Comparison of ENCODE assay signal across 16 cellular contexts in genomic region chr3:134216206-134216764, GRCh38. TPM values are rescaled to one million over a fixed set of nuclear protein-coding genes. Genes with fewer than 3 reads are reported as not detected.
DNase-seq lines count a peak whose midpoint lies in the region; ATAC-seq and TF ChIP-seq lines count a peak whose summit lies in the region.
"Had no signal": no experiment of that assay in that cellular context is flagged by ENCODE, and none has a peak within 500 bp of the region (broad histone marks: within the 10 kb centered on the region; RNA-seq: fewer than 3 reads in every experiment).

No MANE protein-coding gene starts in this region.

- intact Hi-C loops in cardiac septum (cut with DNase I) (loop anchor here (10.0 kb wide), 1 partner anchor 401 kb away; no protein-coding TSS in a partner anchor), psoas muscle (cut with DNase I) (loop anchor here in 1 of 2 donors (10.0 kb wide), 1 partner anchor 281 kb away; no protein-coding TSS in a partner anchor), MCF 10A (cut with micrococcal nuclease) (loop anchor here (10.0 kb wide), 1 partner anchor 401 kb away; no protein-coding TSS in a partner anchor)

- POLR2A ChIA-PET in MCF 10A (lab: Yijun Ruan, JAX): interaction anchor here (1.7 kb wide), 1 partner anchor 8 kb away, joined by 4 read pairs; no protein-coding TSS in a partner anchor

- no peak for DNase-seq in cardiac muscle cell (ENCODE audit: low read depth in 1 of 2, low spot score in 1 of 2)
- no peak for DNase-seq in cardiac septum (ENCODE audit: low spot score)
- DNase-seq in medulla oblongata (ENCODE audit: extremely low spot score): peak; percentile 33
- peak in 1 of 2 donors; percentile 51 for DNase-seq in psoas muscle
- DNase-seq in G401 (ENCODE audit: low spot score): no peak
- DNase-seq in amygdala (lab: John Stamatoyannopoulos, UW): no peak
- no peak for DNase-seq in MCF 10A (ENCODE audit: unreplicated experiment)
- DNase-seq: Caco-2; CD8-positive, alpha-beta memory T cell; DND-41; GF-D8 had no signal

- ATAC-seq in psoas muscle: peak in 1 of 4 donors; percentile 26
- no peak for ATAC-seq in HG02938 (IDR thresholded peaks at IDR 0.05; ENCODE audit: unreplicated experiment)
- ATAC-seq: HCT116 had no signal

- H3K4me1 Mint-ChIP-seq in MCF 10A (ENCODE audit: insufficient read depth, unreplicated experiment): peaks cover 21% of the 10 kb centered on the region

- in situ Hi-C loops in G401 (cut with HindIII; ENCODE audit: low sequenced_read_pairs): no loop called here

- no peak for TF ChIP-seq CTCF in cardiac muscle cell (IDR thresholded peaks at IDR 0.05; ENCODE audit: low read depth, low read length)
- TF ChIP-seq CTCF in psoas muscle (IDR thresholded peaks at IDR 0.05): no peak
- no peak for TF ChIP-seq CTCF in MCF 10A (IDR thresholded peaks at IDR 0.05; ENCODE audit: unreplicated experiment)

- H3K4me1 ChIP-seq in cardiac muscle cell (ENCODE audit: low read depth) (peaks cover 37% of the 10 kb centered on the region), psoas muscle (peaks cover 17% of the 10 kb centered on the region)
- H3K4me1 ChIP-seq: BLaER1, Caco-2 had no signal

- H3K27me3 ChIP-seq in cardiac muscle cell (no peaks in the 10 kb centered on the region), psoas muscle (ENCODE audit: insufficient read depth in 3 of 3, low read length in 2 of 3) (no peaks in the 10 kb centered on the region)
- H3K27me3 ChIP-seq: BLaER1 had no signal

- H3K27me3 Mint-ChIP-seq in MCF 10A (ENCODE audit: insufficient read depth, unreplicated experiment): no peaks in the 10 kb centered on the region
- H3K27me3 Mint-ChIP-seq: CD8-positive, alpha-beta memory T cell had no signal

- H3K36me3 ChIP-seq in cardiac muscle cell (no peaks in the 10 kb centered on the region), psoas muscle (ENCODE audit: insufficient read depth in 1 of 2, low read depth in 1 of 2) (peaks cover 0 to 3% of the 10 kb centered on the region in 2 donors)
- H3K36me3 ChIP-seq: BLaER1 had no signal

- H3K27ac ChIP-seq in cardiac muscle cell (peak overlapping the region; percentile 7), psoas muscle (peak overlapping the region; percentile 21)
- H3K27ac ChIP-seq: 22Rv1, BLaER1, HL-60 had no signal

- WGBS in psoas muscle, 3 donors: 27 to 64% (median 40%) methylated on average over 10 of the region's 10 CpGs

- H3K4me3 ChIP-seq in cardiac muscle cell: no peak overlapping the region
- no peak overlapping the region for H3K4me3 ChIP-seq in psoas muscle
- H3K4me3 ChIP-seq: BLaER1 had no signal

- H3K9me3 Mint-ChIP-seq in MCF 10A (ENCODE audit: unreplicated experiment): no peaks in the 10 kb centered on the region
- H3K9me3 Mint-ChIP-seq: CD8-positive, alpha-beta memory T cell had no signal

- no TSS peak for BruUV-seq in MCF 10A (replicated peaks; lab: Mats Ljungman, UMichigan)

- H3K36me3 Mint-ChIP-seq in MCF 10A (ENCODE audit: insufficient read depth, unreplicated experiment): peaks cover 41% of the 10 kb centered on the region

- no peak overlapping the region for H3K27ac Mint-ChIP-seq in MCF 10A (ENCODE audit: low read depth, unreplicated experiment)

- no peaks in the 10 kb centered on the region for H3K9me3 ChIP-seq in cardiac muscle cell (ENCODE audit: low read depth)
- no peaks in the 10 kb centered on the region for H3K9me3 ChIP-seq in psoas muscle
- H3K9me3 ChIP-seq: BLaER1, Caco-2 had no signal

- CTCF ChIA-PET in MCF 10A (lab: Yijun Ruan, JAX): interaction anchor here (0.6 to 6.9 kb wide), 13 partner anchors 9 to 1729 kb away, joined by 3 to 103 read pairs (median 4); no protein-coding TSS in a partner anchor

- H3K4me3 Mint-ChIP-seq in MCF 10A (ENCODE audit: unreplicated experiment): no peak overlapping the region
- H3K4me3 Mint-ChIP-seq: CD8-positive, alpha-beta memory T cell had no signal

RNA-seq across cellular contexts. Expression of gene RYK, which starts 34.4 kb away (rescaled TPM):
- 65.9 and 73.3 TPM in 2 replicates for total RNA-seq in cardiac muscle cell
- 61.8 and 75.5 TPM in 2 replicates for polyA plus RNA-seq in cardiac muscle cell
- 44.2 TPM for total RNA-seq in cardiac septum
- 10 to 100 TPM; 25.0 to 35.4 (median 28.3) TPM for total RNA-seq in psoas muscle
- 10 to 100 TPM; 19.7 to 32.8 (median 24.4) TPM for polyA plus RNA-seq in psoas muscle
- 88.1 and 131 TPM in 2 replicates for total RNA-seq in G401 (2014; rRNA removed; shearing (Covaris generic))
- total RNA-seq in MCF 10A (2022): 76.1 and 79.8 TPM in 2 replicates
